Comparison of ENCODE assay signal across 10 cellular contexts in genomic region chr3:178325330-178325729, GRCh38.
DNase-seq lines count a peak whose midpoint lies in the region; ATAC-seq, FAIRE-seq and TF ChIP-seq lines count a peak whose summit lies in the region.
"Had no signal": no experiment of that assay in that cellular context is flagged by ENCODE, and none has a peak within 500 bp of the region (broad histone marks: within the 10 kb centered on the region; RNA-seq: fewer than 3 reads in every experiment).

No MANE protein-coding gene starts in this region.

- H4K91ac ChIP-seq in mesenchymal stem cell (ENCODE audit: low read length): no peak overlapping the region

- no peak overlapping the region for H3K27ac Mint-ChIP-seq in activated CD4-positive, alpha-beta T cell treated with anti-CD3 and anti-CD28 coated beads for 36 hours
- H3K27ac Mint-ChIP-seq: activated B cell treated with CpG ODN at 0.5 μM for 24 hours; naive thymus-derived CD4-positive, alpha-beta T cell had no signal

- ATAC-seq in K562 (0 out of 3 replicates have a peak, but pooled peaks have one; percentile 39), GM21717 (IDR thresholded peaks at IDR 0.05; ENCODE audit: unreplicated experiment) (no peak)
- no peak for ATAC-seq in activated CD4-positive, alpha-beta T cell treated with anti-CD3 and anti-CD28 coated beads for 36 hours
- ATAC-seq: naive thymus-derived CD4-positive, alpha-beta T cell had no signal

- BruUV-seq in K562 (replicated peaks; lab: Mats Ljungman, UMichigan): no TSS peak

- no peak for FAIRE-seq in K562 (lab: Jason Lieb, UNC)

- no peak overlapping the region for H3K4me2 ChIP-seq in K562 (ENCODE audit: insufficient read depth, low read length)
- no peak overlapping the region for H3K4me2 ChIP-seq in mesenchymal stem cell (ENCODE audit: low read length, poor library complexity, severe bottlenecking)

- H3K36me3 Mint-ChIP-seq in activated CD4-positive, alpha-beta T cell treated with anti-CD3 and anti-CD28 coated beads for 36 hours (ENCODE audit: low read depth): no peaks in the 10 kb centered on the region
- H3K36me3 Mint-ChIP-seq: naive thymus-derived CD4-positive, alpha-beta T cell had no signal

- H4K8ac ChIP-seq in mesenchymal stem cell (ENCODE audit: low read length): no peak overlapping the region

- H3K4me1 ChIP-seq in K562 (replicated peaks in 1 of 2; ENCODE audit: control insufficient read depth in 2 of 2, insufficient read depth in 2 of 2, low read length in 2 of 2) (peaks cover 0 to 7% of the 10 kb centered on the region in 2 experiments; a peak in 2 of 5 replicates), mesenchymal stem cell (ENCODE audit: control insufficient read depth, insufficient read depth, low read depth, low read length) (peaks cover 5% of the 10 kb centered on the region)

- peak; percentile 30 for DNase-seq in BJ (ENCODE audit: low read depth)
- DNase-seq in NCI-H1105 treated with DMSO at 0.1 percent for 48 hours (lab: John Stamatoyannopoulos, UW): peak; percentile 63
- no peak for DNase-seq in K562 (ENCODE audit: extremely low read depth in 1 of 4, low spot score in 3 of 4)
- peak; percentile 57 for DNase-seq in mesenchymal stem cell
- DNase-seq in activated CD4-positive, alpha-beta T cell treated with anti-CD3 and anti-CD28 coated beads for 36 hours: no peak
- DNase-seq in cerebellar nuclear complex (lab: John Stamatoyannopoulos, UW): no peak
- DNase-seq in stimulated activated CD4-positive, alpha-beta T cell treated with anti-CD3 and anti-CD28 coated beads, Interleukin-2, amount 100 ng/mL, for 24 hours: no peak
- DNase-seq: activated B cell treated with CpG ODN at 0.5 μM for 24 hours had no signal

- H3K14ac ChIP-seq in mesenchymal stem cell (ENCODE audit: low read length in 2 of 2): no peak overlapping the region

- no peak for TF ChIP-seq POLR2A in K562 (conservative IDR thresholded peaks at IDR 0.05)

- no peak for TF ChIP-seq EP300 in K562 (IDR thresholded peaks at IDR 0.05; ENCODE audit: low read length)

- H3K4me3 Mint-ChIP-seq in activated CD4-positive, alpha-beta T cell treated with anti-CD3 and anti-CD28 coated beads for 36 hours: no peak overlapping the region
- H3K4me3 Mint-ChIP-seq: activated B cell treated with CpG ODN at 0.5 μM for 24 hours; naive thymus-derived CD4-positive, alpha-beta T cell had no signal

- no peaks in the 10 kb centered on the region for H4K20me1 ChIP-seq in K562 (replicated peaks; ENCODE audit: control insufficient read depth, insufficient read depth, low read length)

- H2AK5ac ChIP-seq in mesenchymal stem cell (ENCODE audit: low read length, severe bottlenecking): no peak overlapping the region

- no peak overlapping the region for H3K27ac ChIP-seq in K562 (ENCODE audit: extremely low read depth, low read depth, low read length)
- H3K27ac ChIP-seq in mesenchymal stem cell (ENCODE audit: low read length, poor library complexity, severe bottlenecking): no peak overlapping the region

- CTCF ChIA-PET in BJ (lab: Yijun Ruan, JAX): no interaction called here
- CTCF ChIA-PET in K562 (lab: Yijun Ruan, JAX; ENCODE audit: low intra/inter-chr PET ratio): no interaction called here
- CTCF ChIA-PET in activated CD4-positive, alpha-beta T cell treated with anti-CD3 and anti-CD28 coated beads for 36 hours (lab: Charles Lee): no interaction called here

- no peak overlapping the region for H2BK12ac ChIP-seq in mesenchymal stem cell (ENCODE audit: low read length in 2 of 2)

- peak; percentile 80 to 84 for TF ChIP-seq RAD21 in K562 (CRISPR knock-in tag; conservative IDR thresholded peaks at IDR 0.05 in 1 of 2, IDR thresholded peaks at IDR 0.05 in 1 of 2)

- no peaks in the 10 kb centered on the region for H3K79me2 ChIP-seq in K562 (ENCODE audit: control insufficient read depth, insufficient read depth, low read length)

- no peak overlapping the region for H2BK15ac ChIP-seq in mesenchymal stem cell (ENCODE audit: low read depth, poor library complexity, severe bottlenecking)

- H2BK120ac ChIP-seq in mesenchymal stem cell (ENCODE audit: low read depth, low read length): no peak overlapping the region

- no peak overlapping the region for H3K18ac ChIP-seq in mesenchymal stem cell (ENCODE audit: low read depth in 1 of 2, low read length in 2 of 2)

- intact Hi-C loops in K562 (cut with micrococcal nuclease): loop anchor here (10.0 kb wide), 2 partner anchors 241 to 1811 kb away; no protein-coding TSS in a partner anchor
- intact Hi-C loops in activated CD4-positive, alpha-beta T cell treated with anti-CD3 and anti-CD28 coated beads for 36 hours (cut with DNase I, micrococcal nuclease): no loop called here

- H3K4me3 ChIP-seq in BJ (ENCODE audit: low read depth, low read length) (no peak overlapping the region), K562 (no peak overlapping the region), mesenchymal stem cell (ENCODE audit: insufficient read depth in 1 of 2, low read depth in 1 of 2, low read length in 2 of 2) (no peak overlapping the region)

- H3K27me3 ChIP-seq in BJ (ENCODE audit: control insufficient read depth, insufficient read depth, low read length): no peaks in the 10 kb centered on the region
- H3K27me3 ChIP-seq in K562 (ENCODE audit: control insufficient read depth in 2 of 2, insufficient read depth in 2 of 2, low read length in 2 of 2): no peaks in the 10 kb centered on the region
- no peaks in the 10 kb centered on the region for H3K27me3 ChIP-seq in mesenchymal stem cell (ENCODE audit: control insufficient read depth in 1 of 2, insufficient read depth in 1 of 2, low read length in 2 of 2)

- POLR2A ChIA-PET in BJ (lab: Charles Lee): interaction anchor here (0.6 kb wide), 1 partner anchor 158 kb away, joined by 3 read pairs; no protein-coding TSS in a partner anchor
- POLR2A ChIA-PET in K562 (lab: Yijun Ruan, JAX): no interaction called here
- POLR2A ChIA-PET in activated CD4-positive, alpha-beta T cell treated with anti-CD3 and anti-CD28 coated beads for 36 hours (lab: Charles Lee): no interaction called here

- no peaks in the 10 kb centered on the region for H3K79me1 ChIP-seq in mesenchymal stem cell (replicated peaks; ENCODE audit: low read length, poor library complexity, severe bottlenecking)

- no peak overlapping the region for H3K4ac ChIP-seq in mesenchymal stem cell (ENCODE audit: low read depth in 1 of 2, low read length in 2 of 2)

- H3K9me3 ChIP-seq in K562 (replicated peaks; ENCODE audit: control insufficient read depth, insufficient read depth, low read depth, low read length) (no peaks in the 10 kb centered on the region), mesenchymal stem cell (ENCODE audit: control insufficient read depth, low read length) (no peaks in the 10 kb centered on the region)

- TF ChIP-seq CTCF in BJ (IDR thresholded peaks at IDR 0.05; ENCODE audit: insufficient read depth, low read depth, low read length) (peak; percentile 29; the same call in 1 of the 2 replicates), K562 (IDR thresholded peaks at IDR 0.05 in 2 of 3, conservative IDR thresholded peaks at IDR 0.05 in 1 of 3; ENCODE audit: insufficient read depth in 2 of 3, low read depth in 1 of 3, low read length in 3 of 3) (peak in 2 of 3 experiments; percentile 24 to 58; a peak in 3 of 6 replicates)

- H3K36me3 ChIP-seq in BJ (ENCODE audit: control insufficient read depth, insufficient read depth, low read length) (no peaks in the 10 kb centered on the region), K562 (ENCODE audit: control insufficient read depth, insufficient read depth, low read length) (no peaks in the 10 kb centered on the region), mesenchymal stem cell (ENCODE audit: control insufficient read depth in 1 of 2, insufficient read depth in 2 of 2, low read depth in 1 of 2, low read length in 2 of 2) (no peaks in the 10 kb centered on the region)

- H3K4me1 Mint-ChIP-seq in activated CD4-positive, alpha-beta T cell treated with anti-CD3 and anti-CD28 coated beads for 36 hours: no peaks in the 10 kb centered on the region
- H3K4me1 Mint-ChIP-seq: activated B cell treated with CpG ODN at 0.5 μM for 24 hours; naive thymus-derived CD4-positive, alpha-beta T cell had no signal

- H3K23ac ChIP-seq in mesenchymal stem cell (ENCODE audit: low read length in 2 of 2): no peak overlapping the region

- H2AFZ ChIP-seq in K562 (ENCODE audit: low read depth, low read length) (no peak overlapping the region), mesenchymal stem cell (ENCODE audit: low read depth, low read length) (no peak overlapping the region)

- H3K9me3 Mint-ChIP-seq in activated CD4-positive, alpha-beta T cell treated with anti-CD3 and anti-CD28 coated beads for 36 hours (ENCODE audit: low read depth): no peaks in the 10 kb centered on the region
- H3K9me3 Mint-ChIP-seq: activated B cell treated with CpG ODN at 0.5 μM for 24 hours; naive thymus-derived CD4-positive, alpha-beta T cell had no signal

- H3K27me3 Mint-ChIP-seq in activated CD4-positive, alpha-beta T cell treated with anti-CD3 and anti-CD28 coated beads for 36 hours: no peaks in the 10 kb centered on the region
- H3K27me3 Mint-ChIP-seq: activated B cell treated with CpG ODN at 0.5 μM for 24 hours; naive thymus-derived CD4-positive, alpha-beta T cell had no signal

- WGBS in K562 (ENCODE audit: insufficient coverage, low coverage, missing lambda C conversion rate): 0% methylated on average over 1 of the region's 1 CpG
- WGBS in mesenchymal stem cell: no CpG with 5 or more reads among the region's 1 CpG

- no peaks in the 10 kb centered on the region for H3K9me1 ChIP-seq in K562 (ENCODE audit: control insufficient read depth, insufficient read depth, low read length)

- in situ Hi-C loops in K562 (cut with MboI): no loop called here

- H2BK5ac ChIP-seq in mesenchymal stem cell (ENCODE audit: low read depth, low read length, poor library complexity, severe bottlenecking): no peak overlapping the region

- H3K9ac ChIP-seq in K562 (ENCODE audit: insufficient read depth in 1 of 2, low read depth in 2 of 2, low read length in 2 of 2) (no peak overlapping the region), mesenchymal stem cell (ENCODE audit: low read length) (peak overlapping the region; percentile 44)

TF ChIP-seq in K562, 482 proteins besides CTCF, POLR2A, EP300 and RAD21 (continues in another document):
- TF ChIP-seq KLF10 (CRISPR knock-in tag; IDR thresholded peaks at IDR 0.05) (no peak), SETDB1 (IDR thresholded peaks at IDR 0.05; ENCODE audit: low read length) (no peak), RBM34 (IDR thresholded peaks at IDR 0.05; ENCODE audit: borderline replicate concordance, insufficient read depth, low read length) (no peak)

Comparison
In these comparisons a context has a peak if more than half of its experiments do, and no peak if none do; other contexts are left out.
1. DNase-seq: peak in BJ (single experiment), NCI-H1105 treated with DMSO at 0.1 percent for 48 hours (single experiment) and mesenchymal stem cell (single experiment); none in K562 (0 of 4), activated CD4-positive, alpha-beta T cell treated with anti-CD3 and anti-CD28 coated beads for 36 hours (single experiment), cerebellar nuclear complex (0 of 2) and stimulated activated CD4-positive, alpha-beta T cell treated with anti-CD3 and anti-CD28 coated beads, Interleukin-2, amount 100 ng/mL, for 24 hours (0 of 2).